In the genomic region with DNA sequence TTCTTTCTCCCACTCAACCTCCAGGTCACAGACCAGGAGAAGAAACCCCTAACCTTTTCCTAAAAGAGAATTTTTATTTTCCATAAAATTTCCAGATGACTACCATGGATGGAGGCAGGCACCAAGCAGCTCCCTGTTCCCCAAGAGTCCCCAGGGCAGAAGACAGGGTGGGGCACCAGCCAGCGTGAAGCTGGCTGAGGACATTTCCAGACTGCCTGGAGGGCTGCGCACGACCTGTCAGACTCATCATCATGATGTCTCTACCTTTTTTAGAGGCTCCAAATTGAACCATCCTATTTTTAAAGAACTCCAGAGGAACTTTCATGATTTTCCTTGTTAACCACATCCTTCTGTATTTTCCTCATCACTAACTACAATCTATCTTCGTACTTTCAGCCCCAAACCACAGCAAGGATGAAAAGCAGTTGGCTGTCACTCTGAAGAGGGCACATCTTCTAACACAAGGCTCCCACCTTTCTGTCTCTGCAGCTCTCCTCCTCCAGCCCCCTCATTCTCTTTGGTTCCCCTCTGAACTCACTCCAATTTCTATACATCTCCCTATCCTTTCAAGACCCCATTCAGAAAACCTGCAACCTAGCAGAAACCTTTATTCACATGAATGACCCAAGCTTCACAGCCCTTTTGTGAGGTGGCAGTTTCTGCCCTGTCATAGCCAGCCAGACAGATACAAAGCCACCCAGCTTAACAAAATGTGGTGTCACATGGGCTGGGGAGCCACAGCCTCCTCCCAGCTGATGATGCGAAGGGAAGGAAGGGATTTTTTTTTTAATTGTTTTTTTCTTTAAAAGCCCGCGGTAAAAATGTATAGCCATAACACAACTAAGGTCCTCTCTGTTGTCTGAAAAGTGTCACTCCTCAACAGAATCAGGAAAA, we compare ENCODE assay signal across 10 cellular contexts. TPM values are rescaled to one million over a fixed set of nuclear protein-coding genes. Genes with fewer than 3 reads are reported as not detected.
DNase-seq lines count a peak whose midpoint lies in the region; ATAC-seq and TF ChIP-seq lines count a peak whose summit lies in the region.
"Had no signal": no experiment of that assay in that cellular context is flagged by ENCODE, and none has a peak within 500 bp of the region (broad histone marks: within the 10 kb centered on the region; RNA-seq: fewer than 3 reads in every experiment).

No MANE protein-coding gene starts in this region.

- 0 out of 2 replicates have a peak, but pooled peaks cover 2% of the 10 kb centered on the region for H3K4me1 Mint-ChIP-seq in WTC11

- CTCF ChIA-PET in WTC11 (lab: Charles Lee), result no interaction called here
- CTCF ChIA-PET in RWPE1 (lab: Yijun Ruan, JAX), result interaction anchor here (0.6 kb wide), 1 partner anchor 16 kb away, joined by 3 read pairs; no protein-coding TSS in a partner anchor

- H3K27ac ChIP-seq in heart left ventricle (peak overlapping the region in 1 of 12 donors; percentile 40), RWPE1 (no peak overlapping the region)

- peak; percentile 26 for DNase-seq in stimulated activated CD4-positive, alpha-beta T cell treated with anti-CD3 and anti-CD28 coated beads, Interleukin-15, amount 100 ng/mL, for 24 hours
- DNase-seq in stimulated activated CD4-positive, alpha-beta T cell treated with anti-CD3 and anti-CD28 coated beads, Interleukin-4, amount 100 ng/mL, for 24 hours, result no peak
- DNase-seq in WTC11 (ENCODE audit: low spot score) (no peak), heart left ventricle (no peak), ACHN (no peak), RWPE1 (ENCODE audit: low spot score) (no peak)
- no peak for DNase-seq in activated effector memory CD4-positive, alpha-beta T cell treated with anti-CD3 and anti-CD28 coated beads, Interleukin-2, amount 50 U/mL, for 16 hours
- DNase-seq: amygdala, NCI-H2171 treated with DMSO at 0.1 percent for 48 hours had no signal

- peaks cover 0 to 58% (median 42%) of the 10 kb centered on the region in 9 donors for H3K36me3 ChIP-seq in heart left ventricle

- intact Hi-C loops in heart left ventricle (cut with DNase I), result no loop called here

- H3K4me1 ChIP-seq in heart left ventricle, result peaks cover 0 to 31% (median 17%) of the 10 kb centered on the region in 12 donors

- TF ChIP-seq POLR2A in heart left ventricle (IDR thresholded peaks at IDR 0.05), result no peak

- no peaks in the 10 kb centered on the region for H3K27me3 Mint-ChIP-seq in WTC11 (ENCODE audit: low read depth)

- H3K4me3 Mint-ChIP-seq in WTC11, result no peak overlapping the region

- in situ Hi-C loops in ACHN (cut with HindIII; ENCODE audit: low pct_ligation_motif_present, low pct_unique_long_range_greater_than_20kb, low sequenced_read_pairs), result no loop called here

- POLR2A ChIA-PET in WTC11 (lab: Charles Lee) (no interaction called here), RWPE1 (lab: Yijun Ruan, JAX; ENCODE audit: low non-redundant PET) (no interaction called here)

- 0 out of 2 replicates have a peak overlapping the region, but pooled peaks have one; percentile 57 for H3K27ac Mint-ChIP-seq in WTC11

- H3K27me3 ChIP-seq in heart left ventricle, result no peaks in the 10 kb centered on the region

- 68 to 78% (median 70%) methylated on average over 7 of the region's 7 CpGs for WGBS in heart left ventricle, 4 donors

- peaks cover 34% of the 10 kb centered on the region for H3K36me3 Mint-ChIP-seq in WTC11

- H3K4me3 ChIP-seq in heart left ventricle, result no peak overlapping the region

- no peaks in the 10 kb centered on the region for H3K9me3 ChIP-seq in heart left ventricle

- no peaks in the 10 kb centered on the region for H3K9me3 Mint-ChIP-seq in WTC11

- ATAC-seq in WTC11 (no peak), heart left ventricle (peak in 3 of 4 donors; percentile 16 to 35 (median 29)), GM19467 (IDR thresholded peaks at IDR 0.05; ENCODE audit: unreplicated experiment) (no peak)

- TF ChIP-seq CTCF in WTC11 (IDR thresholded peaks at IDR 0.05) (no peak), heart left ventricle (IDR thresholded peaks at IDR 0.05) (no peak), RWPE1 (conservative IDR thresholded peaks at IDR 0.05; ENCODE audit: low read depth) (no peak)

TF ChIP-seq in WTC11, 78 proteins besides CTCF, POLR2A, EP300 and RAD21 (continues in another document):
- TF ChIP-seq ZNF396 (CRISPR knock-in tag; IDR thresholded peaks at IDR 0.05; ENCODE audit: borderline replicate concordance) (no peak), GTF2I (CRISPR knock-in tag; conservative IDR thresholded peaks at IDR 0.05) (no peak), NR3C1 (CRISPR knock-in tag; conservative IDR thresholded peaks at IDR 0.05; ENCODE audit: low read depth) (no peak), ZNF263 (CRISPR knock-in tag; IDR thresholded peaks at IDR 0.05; ENCODE audit: low read depth) (no peak), ZNF138 (CRISPR knock-in tag; conservative IDR thresholded peaks at IDR 0.05) (no peak), SMAD4 (CRISPR knock-in tag; IDR thresholded peaks at IDR 0.05) (no peak), NR2C2 (CRISPR knock-in tag; IDR thresholded peaks at IDR 0.05) (no peak)
- TF ChIP-seq, protein P1, sequence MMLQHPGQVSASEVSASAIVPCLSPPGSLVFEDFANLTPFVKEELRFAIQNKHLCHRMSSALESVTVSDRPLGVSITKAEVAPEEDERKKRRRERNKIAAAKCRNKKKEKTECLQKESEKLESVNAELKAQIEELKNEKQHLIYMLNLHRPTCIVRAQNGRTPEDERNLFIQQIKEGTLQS (CRISPR knock-in tag; conservative IDR thresholded peaks at IDR 0.05), result no peak
- TF ChIP-seq, protein P2, sequence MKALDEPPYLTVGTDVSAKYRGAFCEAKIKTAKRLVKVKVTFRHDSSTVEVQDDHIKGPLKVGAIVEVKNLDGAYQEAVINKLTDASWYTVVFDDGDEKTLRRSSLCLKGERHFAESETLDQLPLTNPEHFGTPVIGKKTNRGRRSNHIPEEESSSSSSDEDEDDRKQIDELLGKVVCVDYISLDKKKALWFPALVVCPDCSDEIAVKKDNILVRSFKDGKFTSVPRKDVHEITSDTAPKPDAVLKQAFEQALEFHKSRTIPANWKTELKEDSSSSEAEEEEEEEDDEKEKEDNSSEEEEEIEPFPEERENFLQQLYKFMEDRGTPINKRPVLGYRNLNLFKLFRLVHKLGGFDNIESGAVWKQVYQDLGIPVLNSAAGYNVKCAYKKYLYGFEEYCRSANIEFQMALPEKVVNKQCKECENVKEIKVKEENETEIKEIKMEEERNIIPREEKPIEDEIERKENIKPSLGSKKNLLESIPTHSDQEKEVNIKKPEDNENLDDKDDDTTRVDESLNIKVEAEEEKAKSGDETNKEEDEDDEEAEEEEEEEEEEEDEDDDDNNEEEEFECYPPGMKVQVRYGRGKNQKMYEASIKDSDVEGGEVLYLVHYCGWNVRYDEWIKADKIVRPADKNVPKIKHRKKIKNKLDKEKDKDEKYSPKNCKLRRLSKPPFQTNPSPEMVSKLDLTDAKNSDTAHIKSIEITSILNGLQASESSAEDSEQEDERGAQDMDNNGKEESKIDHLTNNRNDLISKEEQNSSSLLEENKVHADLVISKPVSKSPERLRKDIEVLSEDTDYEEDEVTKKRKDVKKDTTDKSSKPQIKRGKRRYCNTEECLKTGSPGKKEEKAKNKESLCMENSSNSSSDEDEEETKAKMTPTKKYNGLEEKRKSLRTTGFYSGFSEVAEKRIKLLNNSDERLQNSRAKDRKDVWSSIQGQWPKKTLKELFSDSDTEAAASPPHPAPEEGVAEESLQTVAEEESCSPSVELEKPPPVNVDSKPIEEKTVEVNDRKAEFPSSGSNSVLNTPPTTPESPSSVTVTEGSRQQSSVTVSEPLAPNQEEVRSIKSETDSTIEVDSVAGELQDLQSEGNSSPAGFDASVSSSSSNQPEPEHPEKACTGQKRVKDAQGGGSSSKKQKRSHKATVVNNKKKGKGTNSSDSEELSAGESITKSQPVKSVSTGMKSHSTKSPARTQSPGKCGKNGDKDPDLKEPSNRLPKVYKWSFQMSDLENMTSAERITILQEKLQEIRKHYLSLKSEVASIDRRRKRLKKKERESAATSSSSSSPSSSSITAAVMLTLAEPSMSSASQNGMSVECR (CRISPR knock-in tag; IDR thresholded peaks at IDR 0.05; ENCODE audit: borderline replicate concordance), result no peak
- TF ChIP-seq, protein P3, sequence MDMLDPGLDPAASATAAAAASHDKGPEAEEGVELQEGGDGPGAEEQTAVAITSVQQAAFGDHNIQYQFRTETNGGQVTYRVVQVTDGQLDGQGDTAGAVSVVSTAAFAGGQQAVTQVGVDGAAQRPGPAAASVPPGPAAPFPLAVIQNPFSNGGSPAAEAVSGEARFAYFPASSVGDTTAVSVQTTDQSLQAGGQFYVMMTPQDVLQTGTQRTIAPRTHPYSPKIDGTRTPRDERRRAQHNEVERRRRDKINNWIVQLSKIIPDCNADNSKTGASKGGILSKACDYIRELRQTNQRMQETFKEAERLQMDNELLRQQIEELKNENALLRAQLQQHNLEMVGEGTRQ (CRISPR knock-in tag; IDR thresholded peaks at IDR 0.05), result no peak

RNA-seq across cellular contexts. Expression of a gene that starts 11.1 kb away (rescaled TPM):
- total RNA-seq in WTC11 (2021), result 17.9 to 18.1 TPM (median 18.1 TPM) in 3 replicates
- total RNA-seq in heart left ventricle, result 10 to 100 TPM in 7 of 9 donors, 1 to 10 TPM in 2; 9.4 to 12.7 (median 10.2) TPM
- 10 to 100 TPM in 1 of 2 donors, 1 to 10 TPM in 1; 4.0 to 12.6 TPM for polyA plus RNA-seq in heart left ventricle

RNA-seq across cellular contexts. Expression of a gene that starts 16.7 kb away (rescaled TPM):
- 74.8 to 76.8 TPM (median 75.4 TPM) in 3 replicates for total RNA-seq in WTC11 (2021)
- total RNA-seq in heart left ventricle, result 10 to 100 TPM; 10.9 to 24.1 (median 21.4) TPM
- 10 to 100 TPM in 1 of 2 donors, 1 to 10 TPM in 1; 8.5 to 25.5 TPM for polyA plus RNA-seq in heart left ventricle

Comparison
In these comparisons a context has a peak if more than half of its experiments do, and no peak if none do; other contexts are left out.
1. ATAC-seq: peak in heart left ventricle (3 of 4); none in WTC11 (single experiment) and GM19467 (single experiment).